8 cellular contexts compared by ENCODE assay signal in genomic region chrX:30652527-30653414, GRCh38. TPM values are rescaled to one million over a fixed set of nuclear protein-coding genes. Genes with fewer than 3 reads are reported as not detected.
DNase-seq lines count a peak whose midpoint lies in the region; ATAC-seq and TF ChIP-seq lines count a peak whose summit lies in the region.

No MANE protein-coding gene starts in this region.

- TF ChIP-seq EP300 in ovary (IDR thresholded peaks at IDR 0.05) = no peak

- TF ChIP-seq POLR2A in GM10847 (IDR thresholded peaks at IDR 0.05; ENCODE audit: extremely low read depth, insufficient read length) = peak; percentile 21
- no peak for TF ChIP-seq POLR2A in ovary (IDR thresholded peaks at IDR 0.05)
- peak in 1 of 2 donors; percentile 45 for TF ChIP-seq POLR2A in thyroid gland (IDR thresholded peaks at IDR 0.05)

- no peaks in the 10 kb centered on the region for H3K9me3 Mint-ChIP-seq in activated naive CD8-positive, alpha-beta T cell (ENCODE audit: low read depth)

- no peaks in the 10 kb centered on the region for H3K27me3 Mint-ChIP-seq in activated naive CD8-positive, alpha-beta T cell

- TF ChIP-seq CTCF in ovary (IDR thresholded peaks at IDR 0.05) = no peak
- no peak for TF ChIP-seq CTCF in thyroid gland (IDR thresholded peaks at IDR 0.05)

- H3K36me3 Mint-ChIP-seq in activated naive CD8-positive, alpha-beta T cell = no peaks in the 10 kb centered on the region

- peaks cover 43% of the 10 kb centered on the region for H3K4me1 Mint-ChIP-seq in activated naive CD8-positive, alpha-beta T cell (ENCODE audit: low read depth)

- ATAC-seq in HG02623 (IDR thresholded peaks at IDR 0.05; ENCODE audit: unreplicated experiment) (peak; percentile 84), SK-N-SH treated with all-trans-retinoic acid at 6 μM for 48 hours (peak; percentile 96), Right ventricle myocardium inferior (peak; percentile 98)

- 25 to 34% (median 30%) methylated on average over 35 to 65 of the region's 65 CpGs for WGBS in ovary, 3 donors
- WGBS in thyroid gland, 2 donors = 0 to 1% methylated on average over 13 to 23 of the region's 65 CpGs

- peak; percentile 93 for DNase-seq in NCI-H1092 (lab: John Stamatoyannopoulos, UW)
- DNase-seq in Right ventricle myocardium inferior (ENCODE audit: missing footprints) = peak; percentile 97
- DNase-seq in ovary = peak; percentile 91 to 95 (median 92)
- peak; percentile 93 to 94 for DNase-seq in thyroid gland

- H3K4me3 ChIP-seq in ovary = peak overlapping the region; percentile 59
- peak overlapping the region in 2 of 3 donors; percentile 32 to 45 for H3K4me3 ChIP-seq in thyroid gland (replicated peaks in 1 of 3)

- H3K4me1 ChIP-seq in ovary (ENCODE audit: insufficient read depth) (no peaks in the 10 kb centered on the region), thyroid gland (no peaks in the 10 kb centered on the region)

- H3K9me3 ChIP-seq in ovary = no peaks in the 10 kb centered on the region
- H3K9me3 ChIP-seq in thyroid gland = no peaks in the 10 kb centered on the region

- H3K36me3 ChIP-seq in ovary (no peaks in the 10 kb centered on the region), thyroid gland (no peaks in the 10 kb centered on the region)

- peak overlapping the region in 1 of 2 donors; percentile 47 for H3K27ac ChIP-seq in ovary
- peak overlapping the region in 2 of 3 donors; percentile 8 to 12 for H3K27ac ChIP-seq in thyroid gland

- H3K4me3 Mint-ChIP-seq in activated naive CD8-positive, alpha-beta T cell = peak overlapping the region; percentile 89

- peak overlapping the region; percentile 90 for H3K27ac Mint-ChIP-seq in activated naive CD8-positive, alpha-beta T cell

- intact Hi-C loops in Right ventricle myocardium inferior (cut with DNase I) = no loop called here
- intact Hi-C loops in ovary (cut with DNase I) = no loop called here
- intact Hi-C loops in thyroid gland (cut with DNase I) = no loop called here

- no peaks in the 10 kb centered on the region for H3K27me3 ChIP-seq in ovary
- H3K27me3 ChIP-seq in thyroid gland = no peaks in the 10 kb centered on the region

TF ChIP-seq in SK-N-SH treated with all-trans-retinoic acid at 6 μM for 48 hours, 23 proteins besides CTCF, POLR2A, EP300 and RAD21:
- TF ChIP-seq ZNF8 (CRISPR knock-in tag; IDR thresholded peaks at IDR 0.05) (no peak), TOX (CRISPR knock-in tag; IDR thresholded peaks at IDR 0.05; ENCODE audit: borderline replicate concordance) (no peak), TCF4 (CRISPR knock-in tag; IDR thresholded peaks at IDR 0.05; ENCODE audit: borderline replicate concordance) (no peak), ZFP3 (CRISPR knock-in tag; IDR thresholded peaks at IDR 0.05) (no peak), ZNF565 (CRISPR knock-in tag; conservative IDR thresholded peaks at IDR 0.05; ENCODE audit: low read depth) (no peak), ISL1 (CRISPR knock-in tag; IDR thresholded peaks at IDR 0.05) (no peak), BACH2 (CRISPR knock-in tag; IDR thresholded peaks at IDR 0.05; ENCODE audit: borderline replicate concordance) (no peak), CREB5 (CRISPR knock-in tag; IDR thresholded peaks at IDR 0.05; ENCODE audit: low read depth) (no peak), SNAI2 (CRISPR knock-in tag; IDR thresholded peaks at IDR 0.05) (no peak), PPARA (CRISPR knock-in tag; IDR thresholded peaks at IDR 0.05; ENCODE audit: borderline replicate concordance) (no peak), ESRRG (CRISPR knock-in tag; IDR thresholded peaks at IDR 0.05) (no peak), CSDC2 (CRISPR knock-in tag; IDR thresholded peaks at IDR 0.05) (no peak), OSR1 (CRISPR knock-in tag; IDR thresholded peaks at IDR 0.05) (no peak), TSHZ2 (CRISPR knock-in tag; IDR thresholded peaks at IDR 0.05) (no peak), ARNTL (CRISPR knock-in tag; IDR thresholded peaks at IDR 0.05; ENCODE audit: borderline replicate concordance, low read depth) (no peak)

RNA-seq across cellular contexts. Expression of gene GK, which starts 0.5 kb away (rescaled TPM):
- total RNA-seq in Right ventricle myocardium inferior = 10.2 TPM
- total RNA-seq in ovary = 1 to 10 TPM; 4.4 to 6.7 (median 5.5) TPM
- polyA plus RNA-seq in ovary = 1 to 10 TPM; 2.1 to 5.3 TPM
- 10 to 100 TPM in 1 of 4 donors, 1 to 10 TPM in 3; 4.8 to 10.7 (median 9.3) TPM for total RNA-seq in thyroid gland
